ENCODE assay signal across 1 cellular context in genomic region chr1:110783292-110783918, GRCh38.
A peak's percentile ranks its signal among the peaks of the same experiment; 100 is the strongest.
TF ChIP-seq lines count a peak whose summit lies in the region.

No MANE protein-coding gene starts in this region.

TF ChIP-seq in HEK293, 187 proteins besides CTCF, POLR2A, EP300 and RAD21 (continued from another document):
- TF ChIP-seq ZNF280C (tag by site-specific recombination; IDR thresholded peaks at IDR 0.05) (no peak), ZNF654 (tag by site-specific recombination; IDR thresholded peaks at IDR 0.05; ENCODE audit: low read depth) (peak; percentile 86)
